In the genomic region with DNA sequence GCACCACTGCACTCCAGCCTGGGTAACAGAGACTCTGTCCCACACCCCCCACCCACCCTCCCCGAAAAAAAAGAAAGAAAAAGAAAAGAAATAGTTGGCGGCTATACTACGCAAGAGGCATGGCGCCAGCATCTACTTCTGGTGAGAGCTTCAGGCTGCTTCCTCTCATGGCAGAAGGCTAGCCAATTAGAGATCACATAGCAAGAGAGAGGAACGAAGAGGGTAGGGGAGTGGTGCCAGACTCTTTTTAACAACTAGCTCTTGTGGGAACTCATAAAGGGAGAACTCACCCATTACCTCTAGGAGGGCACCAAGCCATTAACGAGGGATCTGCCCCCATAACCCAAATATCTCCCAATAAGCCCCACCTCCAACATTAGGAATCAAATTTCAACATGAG, we compare ENCODE assay signal across 1 cellular context.
TF ChIP-seq lines count a peak whose summit lies in the region.

No MANE protein-coding gene starts in this region.

TF ChIP-seq in HCT116, 20 proteins besides CTCF, POLR2A, EP300 and RAD21 (continued from another document):
- TF ChIP-seq, protein P1, sequence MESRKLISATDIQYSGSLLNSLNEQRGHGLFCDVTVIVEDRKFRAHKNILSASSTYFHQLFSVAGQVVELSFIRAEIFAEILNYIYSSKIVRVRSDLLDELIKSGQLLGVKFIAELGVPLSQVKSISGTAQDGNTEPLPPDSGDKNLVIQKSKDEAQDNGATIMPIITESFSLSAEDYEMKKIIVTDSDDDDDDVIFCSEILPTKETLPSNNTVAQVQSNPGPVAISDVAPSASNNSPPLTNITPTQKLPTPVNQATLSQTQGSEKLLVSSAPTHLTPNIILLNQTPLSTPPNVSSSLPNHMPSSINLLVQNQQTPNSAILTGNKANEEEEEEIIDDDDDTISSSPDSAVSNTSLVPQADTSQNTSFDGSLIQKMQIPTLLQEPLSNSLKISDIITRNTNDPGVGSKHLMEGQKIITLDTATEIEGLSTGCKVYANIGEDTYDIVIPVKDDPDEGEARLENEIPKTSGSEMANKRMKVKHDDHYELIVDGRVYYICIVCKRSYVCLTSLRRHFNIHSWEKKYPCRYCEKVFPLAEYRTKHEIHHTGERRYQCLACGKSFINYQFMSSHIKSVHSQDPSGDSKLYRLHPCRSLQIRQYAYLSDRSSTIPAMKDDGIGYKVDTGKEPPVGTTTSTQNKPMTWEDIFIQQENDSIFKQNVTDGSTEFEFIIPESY (IDR thresholded peaks at IDR 0.05; ENCODE audit: extremely low read depth, insufficient replicate concordance, low read length): no peak
- TF ChIP-seq, protein P2, sequence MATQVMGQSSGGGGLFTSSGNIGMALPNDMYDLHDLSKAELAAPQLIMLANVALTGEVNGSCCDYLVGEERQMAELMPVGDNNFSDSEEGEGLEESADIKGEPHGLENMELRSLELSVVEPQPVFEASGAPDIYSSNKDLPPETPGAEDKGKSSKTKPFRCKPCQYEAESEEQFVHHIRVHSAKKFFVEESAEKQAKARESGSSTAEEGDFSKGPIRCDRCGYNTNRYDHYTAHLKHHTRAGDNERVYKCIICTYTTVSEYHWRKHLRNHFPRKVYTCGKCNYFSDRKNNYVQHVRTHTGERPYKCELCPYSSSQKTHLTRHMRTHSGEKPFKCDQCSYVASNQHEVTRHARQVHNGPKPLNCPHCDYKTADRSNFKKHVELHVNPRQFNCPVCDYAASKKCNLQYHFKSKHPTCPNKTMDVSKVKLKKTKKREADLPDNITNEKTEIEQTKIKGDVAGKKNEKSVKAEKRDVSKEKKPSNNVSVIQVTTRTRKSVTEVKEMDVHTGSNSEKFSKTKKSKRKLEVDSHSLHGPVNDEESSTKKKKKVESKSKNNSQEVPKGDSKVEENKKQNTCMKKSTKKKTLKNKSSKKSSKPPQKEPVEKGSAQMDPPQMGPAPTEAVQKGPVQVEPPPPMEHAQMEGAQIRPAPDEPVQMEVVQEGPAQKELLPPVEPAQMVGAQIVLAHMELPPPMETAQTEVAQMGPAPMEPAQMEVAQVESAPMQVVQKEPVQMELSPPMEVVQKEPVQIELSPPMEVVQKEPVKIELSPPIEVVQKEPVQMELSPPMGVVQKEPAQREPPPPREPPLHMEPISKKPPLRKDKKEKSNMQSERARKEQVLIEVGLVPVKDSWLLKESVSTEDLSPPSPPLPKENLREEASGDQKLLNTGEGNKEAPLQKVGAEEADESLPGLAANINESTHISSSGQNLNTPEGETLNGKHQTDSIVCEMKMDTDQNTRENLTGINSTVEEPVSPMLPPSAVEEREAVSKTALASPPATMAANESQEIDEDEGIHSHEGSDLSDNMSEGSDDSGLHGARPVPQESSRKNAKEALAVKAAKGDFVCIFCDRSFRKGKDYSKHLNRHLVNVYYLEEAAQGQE (IDR thresholded peaks at IDR 0.05; ENCODE audit: low read depth): no peak
- TF ChIP-seq SIN3A (IDR thresholded peaks at IDR 0.05; ENCODE audit: low read depth): no peak
- TF ChIP-seq, protein P3, sequence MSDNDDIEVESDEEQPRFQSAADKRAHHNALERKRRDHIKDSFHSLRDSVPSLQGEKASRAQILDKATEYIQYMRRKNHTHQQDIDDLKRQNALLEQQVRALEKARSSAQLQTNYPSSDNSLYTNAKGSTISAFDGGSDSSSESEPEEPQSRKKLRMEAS (IDR thresholded peaks at IDR 0.05): no peak
- no peak for TF ChIP-seq ZFX (IDR thresholded peaks at IDR 0.05)
- TF ChIP-seq ELF1 (IDR thresholded peaks at IDR 0.05; ENCODE audit: borderline replicate concordance, low read depth): no peak
- no peak for TF ChIP-seq JUND (IDR thresholded peaks at IDR 0.05)
TF ChIP-seq in HCT116: peak in this region for 0.
